10 cellular contexts compared by ENCODE assay signal in the genomic region with DNA sequence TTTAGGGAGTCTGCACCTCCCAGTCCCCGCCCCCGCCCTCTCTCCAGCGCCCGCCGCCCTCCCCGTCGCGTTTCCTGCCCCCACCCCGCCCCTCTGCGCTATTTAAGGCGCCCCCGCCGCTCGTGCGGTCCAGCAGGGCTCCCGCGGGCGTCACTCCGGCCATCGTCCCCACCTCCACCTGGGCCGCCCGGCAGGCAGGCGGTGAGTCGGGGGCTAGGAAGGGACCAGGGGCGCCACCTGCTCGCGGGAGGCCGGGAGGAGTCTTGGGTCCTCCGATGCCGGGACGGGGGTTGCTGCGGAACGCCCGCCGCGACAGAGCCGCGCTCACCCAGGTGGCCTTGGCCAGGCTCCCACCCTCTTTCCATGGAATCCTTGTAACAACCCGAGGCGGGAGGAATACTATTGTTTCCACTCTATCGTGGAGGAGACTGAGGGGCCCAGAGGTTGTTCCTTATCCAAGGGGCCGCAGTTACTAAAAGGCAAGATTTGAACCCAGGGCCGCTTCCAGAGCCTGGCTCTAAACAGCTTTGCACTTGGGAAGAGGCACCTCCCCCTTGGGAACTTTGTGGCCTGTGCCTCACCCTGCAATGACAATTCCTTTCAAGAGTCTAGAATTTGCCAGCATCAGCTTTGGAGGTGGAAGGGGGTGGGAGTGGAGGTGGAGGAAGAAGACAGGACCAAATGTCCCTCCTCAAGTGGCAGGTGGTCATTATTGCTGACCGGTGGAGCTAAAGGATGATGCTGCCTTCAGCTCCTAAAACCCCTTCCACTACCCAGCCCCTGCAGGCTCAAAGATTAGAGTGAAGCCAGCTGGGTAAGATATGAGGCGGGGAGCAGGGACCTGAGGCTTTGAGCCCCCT. TPM values are rescaled to one million over a fixed set of nuclear protein-coding genes. Genes with fewer than 3 reads are reported as not detected.
DNase-seq lines count a peak whose midpoint lies in the region; ATAC-seq and TF ChIP-seq lines count a peak whose summit lies in the region.
"Had no signal": no experiment of that assay in that cellular context is flagged by ENCODE, and none has a peak within 500 bp of the region (broad histone marks: within the 10 kb centered on the region; RNA-seq: fewer than 3 reads in every experiment).

TSS of gene GJA4 (plus strand) at position 132 of the 860 bp plus-strand sequence. CDS start 1,215 bp downstream, outside the sequence.

- H3K9me3 ChIP-seq in heart right ventricle (no peaks in the 10 kb centered on the region), vagina (no peaks in the 10 kb centered on the region)

- H3K27ac ChIP-seq in heart right ventricle (peak within 1 kb of the TSS; percentile 74 to 92 (median 86)), vagina (peak within 1 kb of the TSS; percentile 63)

- H3K36me3 Mint-ChIP-seq in neural crest cell (ENCODE audit: low read depth) = peaks cover 5% of the 10 kb centered on the region

- no peaks in the 10 kb centered on the region for H3K9me3 Mint-ChIP-seq in neural crest cell

- H3K27me3 ChIP-seq in heart right ventricle (peaks cover 0 to 17% (median 0%) of the 10 kb centered on the region in 7 donors), vagina (no peaks in the 10 kb centered on the region)

- peak within 1 kb of the TSS; percentile 57 for H3K27ac Mint-ChIP-seq in neural crest cell (ENCODE audit: unreplicated experiment)

- ATAC-seq in heart right ventricle (peak; percentile 23 to 69 (median 56)), GM21447 (IDR thresholded peaks at IDR 0.05; ENCODE audit: unreplicated experiment) (no peak)

- H3K27me3 Mint-ChIP-seq in neural crest cell (ENCODE audit: low read depth) = peaks cover 41% of the 10 kb centered on the region

- H3K36me3 ChIP-seq in heart right ventricle (peaks cover 0 to 34% (median 4%) of the 10 kb centered on the region in 9 donors), vagina (no peaks in the 10 kb centered on the region)

- intact Hi-C loops in heart right ventricle (cut with DNase I) (no loop called here), vagina (cut with DNase I) (no loop called here)

- TF ChIP-seq CTCF in heart right ventricle (IDR thresholded peaks at IDR 0.05) = no peak
- no peak for TF ChIP-seq CTCF in neural crest cell (conservative IDR thresholded peaks at IDR 0.05)
- TF ChIP-seq CTCF in vagina (IDR thresholded peaks at IDR 0.05) = no peak

- no peak for TF ChIP-seq POLR2A in vagina (IDR thresholded peaks at IDR 0.05)

- H3K4me3 Mint-ChIP-seq in neural crest cell = peak within 1 kb of the TSS; percentile 82

- H3K4me1 Mint-ChIP-seq in neural crest cell = peaks cover 45% of the 10 kb centered on the region

- WGBS in heart right ventricle, 2 donors = 9 to 11% methylated on average over 36 to 45 of the region's 45 CpGs

- DNase-seq in stimulated activated CD4-positive, alpha-beta T cell treated with anti-CD3 and anti-CD28 coated beads, Interleukin-15, amount 100 ng/mL, for 24 hours = peak; percentile 11
- no peak for DNase-seq in stimulated activated CD4-positive, alpha-beta T cell treated with anti-CD3 and anti-CD28 coated beads, Interleukin-12 subunit alpha, Interleukin-12 subunit beta, amount 100 ng/mL, for 4 hours
- DNase-seq in heart right ventricle = peak; percentile 64 to 70
- DNase-seq in neural crest cell (ENCODE audit: low read depth, low spot score) = no peak
- no peak for DNase-seq in vagina (ENCODE audit: extremely low spot score in 2 of 2)
- no peak for DNase-seq in NCI-H1436 (lab: John Stamatoyannopoulos, UW)
- DNase-seq in dedifferentiated amniotic fluid mesenchymal stem cell (ENCODE audit: extremely low spot score) = no peak
- DNase-seq: stimulated activated CD4-positive, alpha-beta T cell treated with anti-CD3 and anti-CD28 coated beads, Interleukin-1b, Interleukin-23, amount 100 ng/mL, for 48 hours had no signal

- peak within 1 kb of the TSS; percentile 51 to 75 (median 60) for H3K4me3 ChIP-seq in heart right ventricle
- H3K4me3 ChIP-seq in vagina = peak within 1 kb of the TSS; percentile 35 to 40

- peaks cover under 1 to 34% (median 13%) of the 10 kb centered on the region in 9 donors for H3K4me1 ChIP-seq in heart right ventricle
- peaks cover 13% of the 10 kb centered on the region for H3K4me1 ChIP-seq in vagina

RNA-seq across cellular contexts. Expression of gene GJA4, which starts in this region (rescaled TPM):
- 10 to 100 TPM in 9 of 10 donors, 1 to 10 TPM in 1; 9.0 to 37.8 (median 22.7) TPM for total RNA-seq in heart right ventricle
- polyA plus RNA-seq in heart right ventricle = 10 to 100 TPM; 20.3 to 50.1 TPM
- total RNA-seq in neural crest cell = 20.2 and 22.3 TPM in 2 replicates
- 28.5 TPM for total RNA-seq in vagina
- polyA plus RNA-seq: BJ had no signal

Comparison
In these comparisons a context has a peak if more than half of its experiments do, and no peak if none do; other contexts are left out.
1. DNase-seq: peak in stimulated activated CD4-positive, alpha-beta T cell treated with anti-CD3 and anti-CD28 coated beads, Interleukin-15, amount 100 ng/mL, for 24 hours (single experiment) and heart right ventricle (2 of 2); none in stimulated activated CD4-positive, alpha-beta T cell treated with anti-CD3 and anti-CD28 coated beads, Interleukin-12 subunit alpha, Interleukin-12 subunit beta, amount 100 ng/mL, for 4 hours (single experiment), neural crest cell (single experiment), vagina (0 of 2), NCI-H1436 (single experiment) and dedifferentiated amniotic fluid mesenchymal stem cell (single experiment).